Comparison of ENCODE assay signal across 6 cellular contexts in the genomic region with DNA sequence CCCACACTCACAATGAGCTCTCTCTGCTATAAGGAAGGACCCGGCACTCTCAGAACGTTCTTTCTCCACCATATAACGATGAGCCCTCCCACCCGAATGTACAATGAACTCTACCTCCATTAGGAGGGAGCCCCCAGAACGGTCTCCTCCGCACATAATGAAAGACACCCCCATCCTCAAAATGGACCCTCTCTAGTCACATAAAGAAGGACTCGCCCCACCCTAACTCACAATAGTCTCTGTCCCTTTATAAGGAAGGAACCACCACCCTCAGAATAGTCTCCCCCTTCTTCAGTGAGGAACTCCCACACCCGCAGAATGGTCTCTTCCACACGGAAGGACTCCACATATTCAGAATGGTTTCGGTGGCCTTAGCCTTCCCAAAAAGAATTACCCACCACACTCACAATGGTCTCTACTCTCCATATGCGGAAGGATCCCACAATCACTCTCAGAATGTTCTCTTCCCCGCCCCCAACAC. TPM values are rescaled to one million over a fixed set of nuclear protein-coding genes. Genes with fewer than 3 reads are reported as not detected.
DNase-seq lines count a peak whose midpoint lies in the region; ATAC-seq and TF ChIP-seq lines count a peak whose summit lies in the region.

No MANE protein-coding gene starts in this region.

- no peaks in the 10 kb centered on the region for H3K9me3 Mint-ChIP-seq in HFFc6
- no peaks in the 10 kb centered on the region for H3K9me3 Mint-ChIP-seq in activated naive CD8-positive, alpha-beta T cell treated with anti-CD3 and anti-CD28 coated beads, Interleukin-2, amount 10 ng/mL, durations not matched to agents 7 days and 5 days

- no peaks in the 10 kb centered on the region for H3K27me3 ChIP-seq in mucosa of rectum (ENCODE audit: control insufficient read depth in 2 of 2, insufficient read depth in 2 of 2, low read length in 2 of 2)

- peak overlapping the region; percentile 86 to 87 for H3K27ac ChIP-seq in mucosa of rectum (ENCODE audit: low read depth in 2 of 2, low read length in 2 of 2)

- peaks cover 5 to 17% of the 10 kb centered on the region in 2 donors for H3K4me1 ChIP-seq in mucosa of rectum (ENCODE audit: control insufficient read depth in 2 of 2, insufficient read depth in 2 of 2, low read length in 2 of 2)

- H3K4me1 Mint-ChIP-seq in HFFc6 (ENCODE audit: low read depth) = peaks cover 9% of the 10 kb centered on the region
- H3K4me1 Mint-ChIP-seq in activated naive CD8-positive, alpha-beta T cell treated with anti-CD3 and anti-CD28 coated beads, Interleukin-2, amount 10 ng/mL, durations not matched to agents 7 days and 5 days = peaks cover 26% of the 10 kb centered on the region

- peak overlapping the region; percentile 96 for H3K27ac Mint-ChIP-seq in HFFc6
- H3K27ac Mint-ChIP-seq in activated naive CD8-positive, alpha-beta T cell treated with anti-CD3 and anti-CD28 coated beads, Interleukin-2, amount 10 ng/mL, durations not matched to agents 7 days and 5 days = peak overlapping the region; percentile 93

- H3K9ac ChIP-seq in mucosa of rectum (ENCODE audit: low read depth in 1 of 2, low read length in 2 of 2) = peak overlapping the region; percentile 69 to 74

- peak overlapping the region; percentile 96 for H3K4me3 Mint-ChIP-seq in HFFc6
- peak overlapping the region; percentile 93 for H3K4me3 Mint-ChIP-seq in activated naive CD8-positive, alpha-beta T cell treated with anti-CD3 and anti-CD28 coated beads, Interleukin-2, amount 10 ng/mL, durations not matched to agents 7 days and 5 days

- peaks cover 11% of the 10 kb centered on the region for H3K36me3 Mint-ChIP-seq in HFFc6 (ENCODE audit: low read depth)
- no peaks in the 10 kb centered on the region for H3K36me3 Mint-ChIP-seq in activated naive CD8-positive, alpha-beta T cell treated with anti-CD3 and anti-CD28 coated beads, Interleukin-2, amount 10 ng/mL, durations not matched to agents 7 days and 5 days

- peak overlapping the region; percentile 78 to 89 for H3K4me3 ChIP-seq in mucosa of rectum (ENCODE audit: low read length in 2 of 2)

- peaks cover 13 to 14% of the 10 kb centered on the region in 2 donors for H3K36me3 ChIP-seq in mucosa of rectum (ENCODE audit: control insufficient read depth in 2 of 2, insufficient read depth in 2 of 2, low read length in 2 of 2)

- TF ChIP-seq CTCF in HFFc6 (IDR thresholded peaks at IDR 0.05) = no peak

- DNase-seq in HFFc6 (no peak), NCI-H1694 treated with DMSO at 0.1 percent for 48 hours (lab: John Stamatoyannopoulos, UW) (no peak)
- no peak for DNase-seq in activated naive CD8-positive, alpha-beta T cell treated with anti-CD3 and anti-CD28 coated beads, Interleukin-2, amount 10 ng/mL, durations not matched to agents 7 days and 5 days

- H3K27me3 Mint-ChIP-seq in HFFc6 (ENCODE audit: insufficient read depth) = no peaks in the 10 kb centered on the region
- no peaks in the 10 kb centered on the region for H3K27me3 Mint-ChIP-seq in activated naive CD8-positive, alpha-beta T cell treated with anti-CD3 and anti-CD28 coated beads, Interleukin-2, amount 10 ng/mL, durations not matched to agents 7 days and 5 days

- POLR2A ChIA-PET in activated naive CD8-positive, alpha-beta T cell treated with anti-CD3 and anti-CD28 coated beads, Interleukin-2, amount 10 ng/mL, durations not matched to agents 7 days and 5 days (lab: Charles Lee) = interaction anchor here (1.0 to 3.0 kb wide), 6 partner anchors 13 to 262 kb away, joined by 5 to 21 read pairs (median 10); a partner anchor contains a TSS

- no peaks in the 10 kb centered on the region for H3K9me3 ChIP-seq in mucosa of rectum (ENCODE audit: control insufficient read depth in 2 of 2, low read length in 2 of 2)

- peak; percentile 1 for ATAC-seq in activated naive CD8-positive, alpha-beta T cell treated with anti-CD3 and anti-CD28 coated beads, Interleukin-2, amount 10 ng/mL, durations not matched to agents 7 days and 5 days (ENCODE audit: low read depth)
- ATAC-seq in HG03342 (IDR thresholded peaks at IDR 0.05; ENCODE audit: unreplicated experiment) = no peak
- no peak for ATAC-seq in GM18511 (IDR thresholded peaks at IDR 0.05; ENCODE audit: unreplicated experiment)

RNA-seq across cellular contexts. Expression of a gene that starts 0.5 kb away (rescaled TPM):
- 10 to 100 TPM; 45.0 to 53.7 (median 47.0) TPM for total RNA-seq in HFFc6 (2021; fragmentation: NEBNext Ultra II Directional; extraction: Animal tissue kit (Norgen Biotek cat#: 25700))
- total RNA-seq in activated naive CD8-positive, alpha-beta T cell treated with anti-CD3 and anti-CD28 coated beads, Interleukin-2, amount 10 ng/mL, durations not matched to agents 7 days and 5 days = 10 to 100 TPM; 12.7 to 14.1 TPM

RNA-seq across cellular contexts. Expression of a gene that starts 7.9 kb away (rescaled TPM):
- total RNA-seq in HFFc6 (2021; fragmentation: NEBNext Ultra II Directional; extraction: Animal tissue kit (Norgen Biotek cat#: 25700)) = 1 to 10 TPM; 5.8 to 7.5 (median 6.5) TPM
- total RNA-seq in activated naive CD8-positive, alpha-beta T cell treated with anti-CD3 and anti-CD28 coated beads, Interleukin-2, amount 10 ng/mL, durations not matched to agents 7 days and 5 days = 10 to 100 TPM; 63.1 to 63.2 TPM

RNA-seq across cellular contexts. Expression of a gene that starts 13.2 kb away (rescaled TPM):
- 10 to 100 TPM; 66.3 to 82.1 (median 71.1) TPM for total RNA-seq in HFFc6 (2021; fragmentation: NEBNext Ultra II Directional; extraction: Animal tissue kit (Norgen Biotek cat#: 25700))
- 10 to 100 TPM; 58.2 to 61.0 TPM for total RNA-seq in activated naive CD8-positive, alpha-beta T cell treated with anti-CD3 and anti-CD28 coated beads, Interleukin-2, amount 10 ng/mL, durations not matched to agents 7 days and 5 days

RNA-seq across cellular contexts. Expression of a gene that starts 13.4 kb away (rescaled TPM):
- 10 to 100 TPM; 53.0 to 65.2 (median 61.6) TPM for total RNA-seq in HFFc6 (2021; fragmentation: NEBNext Ultra II Directional; extraction: Animal tissue kit (Norgen Biotek cat#: 25700))
- total RNA-seq in activated naive CD8-positive, alpha-beta T cell treated with anti-CD3 and anti-CD28 coated beads, Interleukin-2, amount 10 ng/mL, durations not matched to agents 7 days and 5 days = 10 to 100 TPM; 39.2 to 44.5 TPM

RNA-seq across cellular contexts. Expression of a gene that starts 46.4 kb away (rescaled TPM):
- 10 to 100 TPM; 47.6 to 55.0 (median 52.7) TPM for total RNA-seq in HFFc6 (2021; fragmentation: NEBNext Ultra II Directional; extraction: Animal tissue kit (Norgen Biotek cat#: 25700))
- 10 to 100 TPM; 60.7 to 62.4 TPM for total RNA-seq in activated naive CD8-positive, alpha-beta T cell treated with anti-CD3 and anti-CD28 coated beads, Interleukin-2, amount 10 ng/mL, durations not matched to agents 7 days and 5 days

Comparison
In these comparisons a context has a peak if more than half of its experiments do, and no peak if none do; other contexts are left out.
1. RNA of a gene that starts 7.9 kb away (total RNA-seq): 63.1 to 63.2 TPM in activated naive CD8-positive, alpha-beta T cell treated with anti-CD3 and anti-CD28 coated beads, Interleukin-2, amount 10 ng/mL, durations not matched to agents 7 days and 5 days; 5.8 to 7.5 TPM in HFFc6; every median in the first group is over 4 times any median in the second.